21 cellular contexts compared by ENCODE assay signal in genomic region chr3:67462185-67462584, GRCh38.
DNase-seq lines count a peak whose midpoint lies in the region; ATAC-seq, FAIRE-seq and TF ChIP-seq lines count a peak whose summit lies in the region.
"Had no signal": no experiment of that assay in that cellular context is flagged by ENCODE, and none has a peak within 500 bp of the region (broad histone marks: within the 10 kb centered on the region; RNA-seq: fewer than 3 reads in every experiment).

No MANE protein-coding gene starts in this region.

- no peak overlapping the region for H3K4me3 Mint-ChIP-seq in natural killer cell treated with Interleukin-12 subunit alpha and Interleukin-12 subunit beta and Interleukin-15 and Interleukin-18, amount 100 ng/mL, for 72 hours
- H3K4me3 Mint-ChIP-seq: activated naive CD8-positive, alpha-beta T cell treated with anti-CD3 and anti-CD28 coated beads, Interleukin-2, amount 10 ng/mL, durations not matched to agents 7 days and 5 days; effector memory CD8-positive, alpha-beta T cell; stimulated activated naive CD8-positive, alpha-beta T cell treated with anti-CD3 and anti-CD28 coated beads, Interleukin-15, amount 100 ng/mL, for 72 hours had no signal

- no peaks in the 10 kb centered on the region for H3K36me3 Mint-ChIP-seq in natural killer cell treated with Interleukin-12 subunit alpha and Interleukin-12 subunit beta and Interleukin-15 and Interleukin-18, amount 100 ng/mL, for 72 hours

- no peaks in the 10 kb centered on the region for H4K20me1 ChIP-seq in osteoblast (ENCODE audit: insufficient read depth, low read length)

- TF ChIP-seq CTCF in bronchial epithelial cell (IDR thresholded peaks at IDR 0.05; ENCODE audit: insufficient read depth, low read length, severe bottlenecking): no peak
- TF ChIP-seq CTCF in osteoblast (IDR thresholded peaks at IDR 0.05; ENCODE audit: extremely low read depth, low read depth, low read length): no peak

- peaks cover 10% of the 10 kb centered on the region for H3K4me1 ChIP-seq in osteoblast (ENCODE audit: insufficient read depth, low read length)
- H3K4me1 ChIP-seq: colonic mucosa, esophagus squamous epithelium, tibial nerve had no signal

- no peak for ATAC-seq in natural killer cell treated with Interleukin-12 subunit alpha and Interleukin-12 subunit beta and Interleukin-15 and Interleukin-18, amount 100 ng/mL, for 72 hours
- no peak for ATAC-seq in HG03378 (IDR thresholded peaks at IDR 0.05; ENCODE audit: unreplicated experiment)
- ATAC-seq: effector memory CD8-positive, alpha-beta T cell; stimulated activated naive CD8-positive, alpha-beta T cell treated with anti-CD3 and anti-CD28 coated beads, Interleukin-15, amount 100 ng/mL, for 72 hours had no signal

- H3K9me3 ChIP-seq in osteoblast (ENCODE audit: low read depth, low read length): no peaks in the 10 kb centered on the region
- H3K9me3 ChIP-seq: BE2C, colonic mucosa, esophagus squamous epithelium, tibial nerve had no signal

- H3K27ac ChIP-seq in osteoblast (ENCODE audit: low read depth, low read length): no peak overlapping the region
- H3K27ac ChIP-seq: colonic mucosa, esophagus squamous epithelium, GM23248, tibial nerve had no signal

- FAIRE-seq in bronchial epithelial cell (lab: Jason Lieb, UNC): no peak

- no peaks in the 10 kb centered on the region for H3K27me3 Mint-ChIP-seq in natural killer cell treated with Interleukin-12 subunit alpha and Interleukin-12 subunit beta and Interleukin-15 and Interleukin-18, amount 100 ng/mL, for 72 hours
- H3K27me3 Mint-ChIP-seq: activated naive CD8-positive, alpha-beta T cell treated with anti-CD3 and anti-CD28 coated beads, Interleukin-2, amount 10 ng/mL, durations not matched to agents 7 days and 5 days; effector memory CD8-positive, alpha-beta T cell; stimulated activated naive CD8-positive, alpha-beta T cell treated with anti-CD3 and anti-CD28 coated beads, Interleukin-15, amount 100 ng/mL, for 72 hours had no signal

- H3K79me2 ChIP-seq in osteoblast (ENCODE audit: insufficient read depth, low read length): no peaks in the 10 kb centered on the region

- no peaks in the 10 kb centered on the region for H3K27me3 ChIP-seq in bronchial epithelial cell (ENCODE audit: control insufficient read depth, insufficient read depth, low read length)
- no peaks in the 10 kb centered on the region for H3K27me3 ChIP-seq in osteoblast (ENCODE audit: insufficient read depth, low read length)
- H3K27me3 ChIP-seq: BE2C, colonic mucosa, esophagus squamous epithelium, tibial nerve had no signal

- H3K27ac Mint-ChIP-seq in natural killer cell treated with Interleukin-12 subunit alpha and Interleukin-12 subunit beta and Interleukin-15 and Interleukin-18, amount 100 ng/mL, for 72 hours: peak overlapping the region in 1 of 2 donors; percentile 36
- H3K27ac Mint-ChIP-seq: activated naive CD8-positive, alpha-beta T cell treated with anti-CD3 and anti-CD28 coated beads, Interleukin-2, amount 10 ng/mL, durations not matched to agents 7 days and 5 days had no signal

- H3K9me3 Mint-ChIP-seq in natural killer cell treated with Interleukin-12 subunit alpha and Interleukin-12 subunit beta and Interleukin-15 and Interleukin-18, amount 100 ng/mL, for 72 hours: no peaks in the 10 kb centered on the region
- H3K9me3 Mint-ChIP-seq: activated naive CD8-positive, alpha-beta T cell treated with anti-CD3 and anti-CD28 coated beads, Interleukin-2, amount 10 ng/mL, durations not matched to agents 7 days and 5 days; effector memory CD8-positive, alpha-beta T cell; stimulated activated naive CD8-positive, alpha-beta T cell treated with anti-CD3 and anti-CD28 coated beads, Interleukin-15, amount 100 ng/mL, for 72 hours had no signal

- no peaks in the 10 kb centered on the region for H3K36me3 ChIP-seq in bronchial epithelial cell (ENCODE audit: control insufficient read depth, insufficient read depth, low read length)
- no peaks in the 10 kb centered on the region for H3K36me3 ChIP-seq in osteoblast (ENCODE audit: insufficient read depth, low read length)
- H3K36me3 ChIP-seq: BE2C, colonic mucosa, tibial nerve had no signal

- H2AFZ ChIP-seq in osteoblast (ENCODE audit: low read length): no peak overlapping the region
- H2AFZ ChIP-seq: GM23248 had no signal

- no peak overlapping the region for H3K4me2 ChIP-seq in osteoblast (ENCODE audit: insufficient read depth, low read length)

- peaks cover 3 to 6% of the 10 kb centered on the region in 2 donors for H3K4me1 Mint-ChIP-seq in natural killer cell treated with Interleukin-12 subunit alpha and Interleukin-12 subunit beta and Interleukin-15 and Interleukin-18, amount 100 ng/mL, for 72 hours (ENCODE audit: low read depth in 2 of 2)

- DNase-seq in NCI-H82 (lab: John Stamatoyannopoulos, UW): peak; percentile 4
- no peak for DNase-seq in NCI-H82 treated with DMSO at 0.1 percent for 48 hours (lab: John Stamatoyannopoulos, UW; ENCODE audit: unreplicated experiment)
- peak; percentile 0 for DNase-seq in M059J (ENCODE audit: low read depth)
- DNase-seq in bronchial epithelial cell (ENCODE audit: low read depth): peak; percentile 11
- DNase-seq in osteoblast (ENCODE audit: insufficient read length, low spot score, missing footprints): peak; percentile 8
- no peak for DNase-seq in natural killer cell treated with Interleukin-12 subunit alpha and Interleukin-12 subunit beta and Interleukin-15 and Interleukin-18, amount 100 ng/mL, for 72 hours (ENCODE audit: low spot score)
- DNase-seq in activated gamma-delta T cell treated with Interleukin-2 at 50 U/mL for 16 hours: no peak
- DNase-seq: activated CD4-positive, alpha-beta T cell treated with anti-CD3 and anti-CD28 coated beads, Interleukin-2, amount 50 U/mL, for 4 hours; activated naive CD8-positive, alpha-beta T cell treated with anti-CD3 and anti-CD28 coated beads, Interleukin-2, amount 10 ng/mL, durations not matched to agents 7 days and 5 days; colonic mucosa; effector memory CD8-positive, alpha-beta T cell; esophagus squamous epithelium; NCI-H1105; occipital lobe; stimulated activated CD4-positive, alpha-beta T cell treated with anti-CD3 and anti-CD28 coated beads, Interleukin-4, amount 100 ng/mL, for 4 hours; stimulated activated naive CD8-positive, alpha-beta T cell treated with anti-CD3 and anti-CD28 coated beads, Interleukin-15, amount 100 ng/mL, for 72 hours had no signal

- H3K4me3 ChIP-seq in bronchial epithelial cell (ENCODE audit: low read depth, low read length) (no peak overlapping the region), osteoblast (ENCODE audit: insufficient read depth, low read length) (no peak overlapping the region)
- H3K4me3 ChIP-seq: colonic mucosa, esophagus squamous epithelium, GM23248, lung, tibial nerve had no signal

Comparison
In these comparisons a context has a peak if more than half of its experiments do, and no peak if none do; other contexts are left out.
1. DNase-seq: peak in NCI-H82 (single experiment), M059J (single experiment), bronchial epithelial cell (single experiment) and osteoblast (single experiment); none in NCI-H82 treated with DMSO at 0.1 percent for 48 hours (single experiment), natural killer cell treated with Interleukin-12 subunit alpha and Interleukin-12 subunit beta and Interleukin-15 and Interleukin-18, amount 100 ng/mL, for 72 hours (single experiment) and activated gamma-delta T cell treated with Interleukin-2 at 50 U/mL for 16 hours (single experiment).